ENCODE assay signal across 10 cellular contexts in the genomic region with DNA sequence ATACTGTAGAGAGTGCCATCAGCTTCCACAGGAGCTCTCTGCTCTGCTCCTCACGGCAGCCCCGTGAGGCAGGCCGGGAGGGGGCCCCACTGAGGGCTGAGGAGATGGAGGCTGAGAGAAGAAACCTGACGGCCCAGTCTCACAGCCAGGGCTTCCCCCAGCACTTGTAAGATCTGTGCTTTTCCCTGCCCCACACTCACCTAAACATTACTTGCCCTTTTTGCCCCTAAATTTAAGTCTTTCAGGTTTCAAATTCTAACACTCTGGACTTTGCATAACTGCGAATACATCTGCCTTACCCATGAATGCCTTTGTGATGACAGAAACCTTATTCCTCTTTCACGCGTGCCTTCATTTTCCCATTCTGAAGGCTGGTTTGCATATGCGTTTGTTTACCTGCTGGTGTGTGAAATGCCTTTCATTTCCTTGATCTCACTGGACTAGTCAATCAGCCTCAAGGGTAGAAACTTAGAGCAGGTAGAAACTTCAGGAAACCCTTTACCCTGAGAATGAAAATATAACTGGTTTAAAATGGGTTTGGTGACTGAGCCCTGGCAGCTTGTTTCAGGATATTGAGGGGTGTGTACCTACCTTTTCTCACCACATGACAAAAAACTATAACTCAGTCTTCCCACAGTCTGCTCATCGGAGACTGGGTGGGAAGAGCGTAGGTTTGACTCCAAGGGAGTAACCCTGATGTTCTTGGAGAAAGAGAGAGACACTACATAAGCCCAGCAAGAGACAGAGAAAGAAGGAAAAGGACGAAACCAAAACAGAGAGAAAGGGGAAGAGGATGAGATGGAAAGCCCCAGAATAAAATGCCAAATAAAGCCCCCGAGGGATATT. TPM values are rescaled to one million over a fixed set of nuclear protein-coding genes. Genes with fewer than 3 reads are reported as not detected.
DNase-seq lines count a peak whose midpoint lies in the region; ATAC-seq, FAIRE-seq and TF ChIP-seq lines count a peak whose summit lies in the region.
"Had no signal": no experiment of that assay in that cellular context is flagged by ENCODE, and none has a peak within 500 bp of the region (broad histone marks: within the 10 kb centered on the region; RNA-seq: fewer than 3 reads in every experiment).

No MANE protein-coding gene starts in this region.

- no peaks in the 10 kb centered on the region; the same call in 1 of the 2 replicates for H3K36me3 ChIP-seq in GM23338 (ENCODE audit: insufficient read depth)
- H3K36me3 ChIP-seq in HepG2 (replicated peaks in 1 of 2; ENCODE audit: control insufficient read depth in 1 of 2, insufficient read depth in 2 of 2, low read length in 2 of 2): no peaks in the 10 kb centered on the region
- H3K36me3 ChIP-seq in PC-3 (ENCODE audit: low read depth, low read length): no peaks in the 10 kb centered on the region

- H3K36me3 Mint-ChIP-seq in GM23338 (ENCODE audit: low read depth): peaks cover 26% of the 10 kb centered on the region
- H3K36me3 Mint-ChIP-seq: activated naive CD4-positive, alpha-beta T cell treated with anti-CD3 and anti-CD28 coated beads, Interleukin-2, amount 50 U/mL, for 72 hours had no signal

- 54% methylated on average over 11 of the region's 12 CpGs for WGBS in HepG2 (ENCODE audit: low lambda C conversion rate)

- H3K4me2 ChIP-seq in GM23338: peak overlapping the region; percentile 49
- peak overlapping the region; percentile 15; the same call in 1 of the 2 replicates for H3K4me2 ChIP-seq in HepG2 (ENCODE audit: low read depth, low read length)
- no peak overlapping the region for H3K4me2 ChIP-seq in PC-3 (ENCODE audit: low read length)

- H2AFZ ChIP-seq in GM23338 (peak overlapping the region; percentile 39; the same call in 1 of the 2 replicates), HepG2 (ENCODE audit: low read length) (no peak overlapping the region), PC-3 (ENCODE audit: low read length) (no peak overlapping the region)

- no peak for FAIRE-seq in HepG2 (lab: Jason Lieb, UNC)
- FAIRE-seq: G401.6 had no signal

- H3K27me3 ChIP-seq in GM23338 (ENCODE audit: insufficient read depth) (no peaks in the 10 kb centered on the region), HepG2 (ENCODE audit: control insufficient read depth in 1 of 2, insufficient read depth in 2 of 2, low read length in 2 of 2) (peaks cover 0 to 4% of the 10 kb centered on the region in 2 experiments; a peak in 1 of 5 replicates), PC-3 (ENCODE audit: low read length) (no peaks in the 10 kb centered on the region)

- peaks cover 46% of the 10 kb centered on the region for H3K4me1 Mint-ChIP-seq in GM23338
- H3K4me1 Mint-ChIP-seq in stimulated activated naive CD8-positive, alpha-beta T cell treated with anti-CD3 and anti-CD28 coated beads, Interleukin-15, amount 100 ng/mL, for 72 hours: peaks cover 13% of the 10 kb centered on the region

- TF ChIP-seq EP300 in HepG2 (IDR thresholded peaks at IDR 0.05; ENCODE audit: low read depth in 2 of 2, low read length in 2 of 2): no peak
- TF ChIP-seq EP300 in HepG2 (CRISPR knock-in tag; IDR thresholded peaks at IDR 0.05; ENCODE audit: borderline replicate concordance): no peak

- H4K20me1 ChIP-seq in GM23338 (replicated peaks; ENCODE audit: insufficient read depth) (no peaks in the 10 kb centered on the region), HepG2 (ENCODE audit: insufficient read depth, low read length) (no peaks in the 10 kb centered on the region), PC-3 (ENCODE audit: low read length) (no peaks in the 10 kb centered on the region)

- intact Hi-C loops in HepG2 (cut with micrococcal nuclease; ENCODE audit: unreplicated experiment): no loop called here
- intact Hi-C loops in PC-3 (cut with micrococcal nuclease): no loop called here

- TF ChIP-seq POLR2A in HepG2 (IDR thresholded peaks at IDR 0.05; ENCODE audit: insufficient read depth in 1 of 2, low read depth in 2 of 2, low read length in 2 of 2): no peak

- H3K9me2 ChIP-seq in GM23338 (ENCODE audit: insufficient read depth) (no peaks in the 10 kb centered on the region), PC-3 (replicated peaks; ENCODE audit: low read length) (no peaks in the 10 kb centered on the region)

- ATAC-seq in GM18858 (IDR thresholded peaks at IDR 0.05; ENCODE audit: unreplicated experiment) (peak; percentile 54), GM23338 (peak; percentile 85), HepG2 (peak; percentile 86), PC-3 (no peak)
- no peak for ATAC-seq in stimulated activated naive CD8-positive, alpha-beta T cell treated with anti-CD3 and anti-CD28 coated beads, Interleukin-15, amount 100 ng/mL, for 72 hours

- no peak overlapping the region for H3K4me3 Mint-ChIP-seq in GM23338
- no peak overlapping the region for H3K4me3 Mint-ChIP-seq in stimulated activated naive CD8-positive, alpha-beta T cell treated with anti-CD3 and anti-CD28 coated beads, Interleukin-15, amount 100 ng/mL, for 72 hours

- peak; percentile 68 for DNase-seq in GM23338 (ENCODE audit: low spot score)
- DNase-seq in KBM-7: peak; percentile 7
- no peak for DNase-seq in HepG2 (ENCODE audit: low spot score)
- no peak for DNase-seq in stimulated activated CD4-positive, alpha-beta T cell treated with anti-CD3 and anti-CD28 coated beads, Interleukin-4, amount 100 ng/mL, for 1 hour
- DNase-seq in PC-3: no peak
- no peak for DNase-seq in stimulated activated naive CD8-positive, alpha-beta T cell treated with anti-CD3 and anti-CD28 coated beads, Interleukin-15, amount 100 ng/mL, for 72 hours
- DNase-seq in NCI-H1417 (lab: John Stamatoyannopoulos, UW): no peak

- H3K9ac ChIP-seq in HepG2 (ENCODE audit: insufficient read depth, low read depth, low read length) (no peak overlapping the region), PC-3 (ENCODE audit: low read length) (no peak overlapping the region)

- H3K4me1 ChIP-seq in GM23338 (ENCODE audit: insufficient read depth) (peaks cover 11% of the 10 kb centered on the region), HepG2 (ENCODE audit: insufficient read depth, low read length) (peaks cover 11% of the 10 kb centered on the region; the same call in 1 of the 2 replicates), PC-3 (ENCODE audit: insufficient read depth, low read length) (no peaks in the 10 kb centered on the region)

- CTCF ChIA-PET in HepG2 (lab: Yijun Ruan, JAX; ENCODE audit: low intra/inter-chr PET ratio, low total read pairs): no interaction called here
- CTCF ChIA-PET in PC-3 (lab: Charles Lee): no interaction called here

- H3F3A ChIP-seq in GM23338 (replicated peaks; ENCODE audit: low read depth) (no peaks in the 10 kb centered on the region; the same call in 1 of the 2 replicates), PC-3 (ENCODE audit: low read length, unreplicated experiment) (no peaks in the 10 kb centered on the region)

- no TSS peak for BruUV-seq in HepG2 (replicated peaks; lab: Mats Ljungman, UMichigan)
- no TSS peak for BruUV-seq in PC-3 (replicated peaks; lab: Mats Ljungman, UMichigan)

- H3K4me3 ChIP-seq in GM23338: no peak overlapping the region
- no peak overlapping the region for H3K4me3 ChIP-seq in HepG2 (replicated peaks in 1 of 3; ENCODE audit: insufficient read depth in 1 of 3, low read depth in 2 of 3, low read length in 3 of 3)
- no peak overlapping the region for H3K4me3 ChIP-seq in PC-3 (ENCODE audit: low read length)

- POLR2A ChIA-PET in HepG2 (lab: Yijun Ruan, JAX) (no interaction called here), PC-3 (lab: Charles Lee; ENCODE audit: unreplicated experiment) (no interaction called here)

- peaks cover 8% of the 10 kb centered on the region for H3K27me3 Mint-ChIP-seq in GM23338 (ENCODE audit: insufficient read depth, low read depth, poor library complexity)
- peaks cover 19% of the 10 kb centered on the region for H3K27me3 Mint-ChIP-seq in stimulated activated naive CD8-positive, alpha-beta T cell treated with anti-CD3 and anti-CD28 coated beads, Interleukin-15, amount 100 ng/mL, for 72 hours

- TF ChIP-seq CTCF in GM23338 (conservative IDR thresholded peaks at IDR 0.05; ENCODE audit: low read depth in 2 of 2) (peak; percentile 44 to 52), HepG2 (CRISPR knock-in tag; IDR thresholded peaks at IDR 0.05) (peak; percentile 51), PC-3 (conservative IDR thresholded peaks at IDR 0.05; ENCODE audit: low read depth, low read length) (no peak)

- H3K9me3 ChIP-seq in HepG2 (ENCODE audit: low read length) (no peaks in the 10 kb centered on the region), PC-3 (ENCODE audit: low read length) (no peaks in the 10 kb centered on the region)

- peaks cover 3% of the 10 kb centered on the region; the same call in 1 of the 3 replicates for H3K9me3 Mint-ChIP-seq in GM23338
- H3K9me3 Mint-ChIP-seq in stimulated activated naive CD8-positive, alpha-beta T cell treated with anti-CD3 and anti-CD28 coated beads, Interleukin-15, amount 100 ng/mL, for 72 hours: no peaks in the 10 kb centered on the region
- H3K9me3 Mint-ChIP-seq: activated naive CD4-positive, alpha-beta T cell treated with anti-CD3 and anti-CD28 coated beads, Interleukin-2, amount 50 U/mL, for 72 hours had no signal

- H3K27ac ChIP-seq in GM23338 (ENCODE audit: low read depth) (peak overlapping the region; percentile 83), HepG2 (ENCODE audit: extremely low read length, insufficient read depth, low read length) (no peak overlapping the region), PC-3 (ENCODE audit: low read length) (no peak overlapping the region)

- H3K27ac Mint-ChIP-seq in GM23338: peak overlapping the region; percentile 20; the same call in 1 of the 2 replicates
- no peak overlapping the region for H3K27ac Mint-ChIP-seq in stimulated activated naive CD8-positive, alpha-beta T cell treated with anti-CD3 and anti-CD28 coated beads, Interleukin-15, amount 100 ng/mL, for 72 hours
- H3K27ac Mint-ChIP-seq: activated naive CD4-positive, alpha-beta T cell treated with anti-CD3 and anti-CD28 coated beads, Interleukin-2, amount 50 U/mL, for 72 hours had no signal

- in situ Hi-C loops in KBM-7 (cut with MboI; ENCODE audit: low pct_unique_long_range_greater_than_20kb, low sequenced_read_pairs) (no loop called here), HepG2 (cut with HindIII; ENCODE audit: extremely low pct_ligation_motif_present, low pct_unique_long_range_greater_than_20kb) (no loop called here)

- no peaks in the 10 kb centered on the region for H3K79me2 ChIP-seq in GM23338 (replicated peaks; ENCODE audit: insufficient read depth)
- H3K79me2 ChIP-seq in HepG2 (ENCODE audit: insufficient read depth, low read length): no peaks in the 10 kb centered on the region
- no peaks in the 10 kb centered on the region for H3K79me2 ChIP-seq in PC-3 (ENCODE audit: low read length)

- no peak for TF ChIP-seq RAD21 in HepG2 (CRISPR knock-in tag; IDR thresholded peaks at IDR 0.05)

RNA-seq across cellular contexts. Expression of a gene that starts 20.1 kb away (rescaled TPM):
- total RNA-seq in GM23338 (2014; rRNA removed; shearing (Covaris generic)): 10.1 and 15.9 TPM in 2 replicates
- 4.6 and 6.9 TPM in 2 replicates for polyA plus RNA-seq in GM23338 (2016; fragmentation: Nextera tagmentation; extraction: Ambion mirVana)
- 0.13 and 0.71 TPM in 2 replicates for total RNA-seq in HepG2 (2016; rRNA removed; fragmentation: Illumina TruSeq; extraction: Trizol)
- total RNA-seq in HepG2 (2016; cell fraction: cytosol; rRNA removed; fragmentation: Illumina TruSeq; extraction: Trizol; ENCODE audit: low read depth): 0.18 and 0.40 TPM in 2 replicates
- 0.33 and 0.52 TPM in 2 replicates for total RNA-seq in HepG2 (2016; cell fraction: insoluble cytoplasmic fraction; rRNA removed; fragmentation: Illumina TruSeq; extraction: Trizol)
- total RNA-seq in HepG2 (2016; cell fraction: membrane; rRNA removed; fragmentation: Illumina TruSeq; extraction: Trizol): 0.10 and 0.34 TPM in 2 replicates
- 0.56 and 0.65 TPM in 2 replicates for total RNA-seq in HepG2 (2016; cell fraction: nucleus; rRNA removed; fragmentation: Illumina TruSeq; extraction: Trizol)
- polyA plus RNA-seq in HepG2 (2011; rRNA removed): 0.44 and 0.55 TPM in 2 replicates
- 0.16 and 0.17 TPM in 2 replicates for polyA plus RNA-seq in HepG2 (2011; cell fraction: cytosol; rRNA removed)
- 0.14 and 0.79 TPM in 2 replicates for polyA plus RNA-seq in HepG2 (2011; cell fraction: nucleus; rRNA removed)
- 0.24 TPM in 1 of 2 replicates, not detected in the other for polyA plus RNA-seq in HepG2 (2012)
- 0.03 TPM in 1 of 2 replicates, not detected in the other for polyA plus RNA-seq in HepG2 (2016; cell fraction: cytosol; fragmentation: Illumina TruSeq; extraction: Trizol; ENCODE audit: low read depth)
- 0.13 TPM in 1 of 2 replicates, not detected in the other for polyA plus RNA-seq in HepG2 (2016; cell fraction: insoluble cytoplasmic fraction; fragmentation: Illumina TruSeq; extraction: Trizol; ENCODE audit: low read depth)
- polyA plus RNA-seq in HepG2 (2016; cell fraction: membrane; fragmentation: Illumina TruSeq; extraction: Trizol; ENCODE audit: low read depth): 0.14 TPM in 1 of 2 replicates, not detected in the other
- 0.73 and 1.4 TPM in 2 replicates for polyA plus RNA-seq in HepG2 (2016; cell fraction: nucleus; fragmentation: Illumina TruSeq; extraction: Trizol; ENCODE audit: insufficient read depth, low read depth)
- 1.2 and 6.6 TPM in 2 replicates for polyA minus RNA-seq in HepG2 (2011; rRNA and poly(A)+ RNA removed; ENCODE audit: low replicate concordance)
- polyA minus RNA-seq in HepG2 (2011; cell fraction: cytosol; rRNA and poly(A)+ RNA removed): not detected in 2 replicates
- 0.62 and 0.90 TPM in 2 replicates for polyA minus RNA-seq in HepG2 (2011; cell fraction: nucleus; rRNA and poly(A)+ RNA removed)
- total RNA-seq in PC-3 (2014; rRNA removed): 11.0 and 11.7 TPM in 2 replicates

Comparison
In these comparisons a context has a peak if more than half of its experiments do, and no peak if none do; other contexts are left out.
1. ATAC-seq: peak in GM18858 (single experiment), GM23338 (single experiment) and HepG2 (single experiment); none in PC-3 (single experiment) and stimulated activated naive CD8-positive, alpha-beta T cell treated with anti-CD3 and anti-CD28 coated beads, Interleukin-15, amount 100 ng/mL, for 72 hours (single experiment).
2. DNase-seq: peak in GM23338 (single experiment) and KBM-7 (single experiment); none in HepG2 (single experiment), stimulated activated CD4-positive, alpha-beta T cell treated with anti-CD3 and anti-CD28 coated beads, Interleukin-4, amount 100 ng/mL, for 1 hour (single experiment), PC-3 (single experiment), stimulated activated naive CD8-positive, alpha-beta T cell treated with anti-CD3 and anti-CD28 coated beads, Interleukin-15, amount 100 ng/mL, for 72 hours (0 of 2) and NCI-H1417 (0 of 3).